8 cellular contexts compared by ENCODE assay signal in genomic region chr18:77899972-77900754, GRCh38.
A peak's percentile ranks its signal among the peaks of the same experiment; 100 is the strongest.
DNase-seq lines count a peak whose midpoint lies in the region; ATAC-seq lines count a peak whose summit lies in the region.

No MANE protein-coding gene starts in this region.

- no peaks in the 10 kb centered on the region for H3K27me3 ChIP-seq in HUES48 (ENCODE audit: control insufficient read depth, insufficient read depth, low read length)

- H3K27me3 Mint-ChIP-seq in immature natural killer cell (ENCODE audit: low read depth in 3 of 3): peaks cover 0 to 11% (median 7%) of the 10 kb centered on the region in 3 donors

- H3K9me3 ChIP-seq in HUES48 (ENCODE audit: control insufficient read depth, insufficient read depth, low read length): no peaks in the 10 kb centered on the region

- H3K4me1 ChIP-seq in HUES48 (ENCODE audit: control insufficient read depth, insufficient read depth, low read length): peaks cover 19% of the 10 kb centered on the region

- DNase-seq in DMS153 treated with DMSO at 0.1 percent for 48 hours (lab: John Stamatoyannopoulos, UW; ENCODE audit: unreplicated experiment) (peak; percentile 60), T-helper 2 cell (peak; percentile 20 to 79 (median 35)), astrocyte of the hippocampus (ENCODE audit: low read depth, low spot score) (peak; percentile 77), immature natural killer cell (peak; percentile 54 to 65 (median 64)), NCI-H446 treated with DMSO at 0.1 percent for 48 hours (lab: John Stamatoyannopoulos, UW) (no peak)
- DNase-seq in stimulated activated CD4-positive, alpha-beta T cell treated with anti-CD3 and anti-CD28 coated beads, Interleukin-1b, Interleukin-23, amount 100 ng/mL, for 4 hours (ENCODE audit: low read depth in 2 of 2): peak; percentile 33 to 43

- H3K4me1 Mint-ChIP-seq in immature natural killer cell: peaks cover 24 to 34% of the 10 kb centered on the region in 2 donors

- peak overlapping the region; percentile 69 for H3K4me3 ChIP-seq in HUES48 (ENCODE audit: low read depth, low read length)

- H3K27ac ChIP-seq in HUES48 (ENCODE audit: low read depth, low read length): no peak overlapping the region

- no peaks in the 10 kb centered on the region for H3K36me3 ChIP-seq in HUES48 (ENCODE audit: control insufficient read depth, insufficient read depth, low read length)

- no peaks in the 10 kb centered on the region for H3K9me3 Mint-ChIP-seq in immature natural killer cell

- peak overlapping the region; percentile 45; the same call in 1 of the 2 replicates for H3K9ac ChIP-seq in HUES48 (ENCODE audit: low read depth, low read length)

- peak overlapping the region in 1 of 6 donors; percentile 46 for H3K27ac Mint-ChIP-seq in immature natural killer cell

- H3K36me3 Mint-ChIP-seq in immature natural killer cell: no peaks in the 10 kb centered on the region

- peak; percentile 99 for ATAC-seq in GM21447 (IDR thresholded peaks at IDR 0.05; ENCODE audit: unreplicated experiment)

- peak overlapping the region in 4 of 5 donors; percentile 42 to 56 (median 54) for H3K4me3 Mint-ChIP-seq in immature natural killer cell
